Comparison of ENCODE assay signal across 9 cellular contexts in the genomic region with DNA sequence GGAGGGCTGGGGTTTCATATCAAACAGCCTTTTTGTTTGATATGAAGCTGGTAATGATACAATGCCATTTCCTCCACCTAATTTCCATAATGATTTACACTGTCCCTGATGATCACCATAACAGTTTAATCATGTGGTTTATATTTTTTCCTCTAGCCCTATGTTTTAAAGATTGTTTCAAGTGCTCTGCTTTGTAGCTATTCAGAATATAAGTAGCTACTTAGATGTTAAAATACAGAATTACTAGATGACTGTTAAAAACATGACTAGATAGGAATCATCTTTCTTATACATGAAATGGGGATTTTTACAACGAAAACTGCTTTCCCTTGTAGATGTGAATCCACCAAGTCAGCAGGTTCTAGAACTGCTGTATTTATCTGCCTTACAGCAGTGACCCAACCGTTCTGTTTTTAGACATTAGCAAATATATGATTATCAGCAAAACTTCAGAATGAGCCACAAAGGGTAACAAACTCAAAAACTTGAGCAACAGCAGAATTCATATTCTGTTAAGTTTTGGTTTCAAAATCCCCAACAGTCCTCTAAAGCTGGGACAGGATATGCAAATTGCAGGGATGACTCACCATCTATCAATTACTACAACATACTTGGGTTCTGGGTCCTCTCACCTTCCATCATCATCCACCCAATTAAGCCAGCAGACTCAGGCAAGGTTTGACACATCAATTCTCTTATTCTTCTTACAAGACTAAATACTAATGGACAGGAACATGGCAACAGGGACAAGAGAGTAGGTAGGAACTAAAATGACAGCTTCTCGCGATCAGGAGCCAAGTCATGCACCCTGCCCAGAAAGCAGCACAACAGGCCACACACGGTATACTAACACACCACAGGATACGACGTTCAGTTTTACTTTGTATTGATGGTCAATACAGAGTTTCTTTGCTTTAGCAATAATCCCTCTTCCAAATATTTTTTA.
DNase-seq lines count a peak whose midpoint lies in the region; ATAC-seq and TF ChIP-seq lines count a peak whose summit lies in the region.
"Had no signal": no experiment of that assay in that cellular context is flagged by ENCODE, and none has a peak within 500 bp of the region (broad histone marks: within the 10 kb centered on the region; RNA-seq: fewer than 3 reads in every experiment).

No MANE protein-coding gene starts in this region.

- no peak for TF ChIP-seq CTCF in NB4 (IDR thresholded peaks at IDR 0.05; ENCODE audit: low read depth, low read length)
- no peak for TF ChIP-seq CTCF in mammary epithelial cell (conservative IDR thresholded peaks at IDR 0.05 in 1 of 2, IDR thresholded peaks at IDR 0.05 in 1 of 2; ENCODE audit: extremely low read depth in 1 of 2, insufficient read depth in 1 of 2, low read depth in 1 of 2, low read length in 2 of 2)
- no peak for TF ChIP-seq CTCF in lung (IDR thresholded peaks at IDR 0.05; ENCODE audit: control extremely low read depth, extremely low read depth)

- intact Hi-C loops in mammary epithelial cell (cut with micrococcal nuclease): no loop called here

- H3K27me3 ChIP-seq in mammary epithelial cell (ENCODE audit: insufficient read depth, low read length): no peaks in the 10 kb centered on the region
- no peaks in the 10 kb centered on the region for H3K27me3 ChIP-seq in lung (ENCODE audit: control insufficient read depth, insufficient read depth)

- peak; percentile 67 for DNase-seq in activated CD8-positive, alpha-beta memory T cell treated with anti-CD3 and anti-CD28 coated beads for 24 hours
- DNase-seq in activated CD8-positive, alpha-beta memory T cell treated with anti-CD3 and anti-CD28 coated beads, Interleukin-2, amount 50 U/mL, for 48 hours: no peak
- DNase-seq in NB4 (ENCODE audit: low read depth) (peak; percentile 79), mammary epithelial cell (peak; percentile 38), lung (ENCODE audit: low spot score) (no peak), NCI-H1930 (lab: John Stamatoyannopoulos, UW) (no peak), GF-D8 (lab: John Stamatoyannopoulos, UW) (no peak)

- H3K9me3 ChIP-seq in mammary epithelial cell (replicated peaks; ENCODE audit: insufficient read depth, low read length): no peaks in the 10 kb centered on the region
- no peaks in the 10 kb centered on the region for H3K9me3 ChIP-seq in lung (ENCODE audit: control insufficient read depth in 2 of 2, insufficient read depth in 1 of 2, low read length in 1 of 2)

- dilution Hi-C loops in mammary epithelial cell (cut with HindIII; ENCODE audit: low sequenced_read_pairs): no loop called here

- 88% methylated on average over 7 of the region's 7 CpGs for WGBS in mammary epithelial cell (ENCODE audit: low coverage, missing lambda C conversion rate)
- WGBS in lung, 2 donors: 58 to 67% methylated on average over 7 of the region's 7 CpGs

- H3K9ac ChIP-seq in mammary epithelial cell (ENCODE audit: insufficient read depth, low read length): no peak overlapping the region

- H3K27ac ChIP-seq in mammary epithelial cell (ENCODE audit: insufficient read depth, low read depth, low read length) (no peak overlapping the region), lung (ENCODE audit: low read depth in 1 of 2, low read length in 1 of 2) (peak overlapping the region in 1 of 2 donors; percentile 73)
- H3K27ac ChIP-seq: C4-2B had no signal

- no peaks in the 10 kb centered on the region for H4K20me1 ChIP-seq in mammary epithelial cell (ENCODE audit: insufficient read depth, low read length)

- no peaks in the 10 kb centered on the region for H3K36me3 ChIP-seq in mammary epithelial cell (ENCODE audit: insufficient read depth, low read length)
- H3K36me3 ChIP-seq in lung (ENCODE audit: control insufficient read depth in 2 of 2, insufficient read depth in 2 of 2, low read length in 2 of 2): no peaks in the 10 kb centered on the region

- BruUV-seq in mammary epithelial cell (replicated peaks; lab: Mats Ljungman, UMichigan): no TSS peak

- peak overlapping the region; percentile 20 for H3K4me2 ChIP-seq in mammary epithelial cell (ENCODE audit: insufficient read depth, low read depth, low read length)

- ATAC-seq in HG02610 (IDR thresholded peaks at IDR 0.05; ENCODE audit: unreplicated experiment): peak; percentile 84
- peak; percentile 68 for ATAC-seq in lung (ENCODE audit: insufficient read depth, low FRiP score)

- TF ChIP-seq POLR2A in NB4 (IDR thresholded peaks at IDR 0.05; ENCODE audit: extremely low read depth, insufficient read length): no peak

- H3K4me1 ChIP-seq in mammary epithelial cell (ENCODE audit: insufficient read depth, low read length) (peaks cover 15% of the 10 kb centered on the region), lung (ENCODE audit: control insufficient read depth in 2 of 2, insufficient read depth in 2 of 2, low read length in 2 of 2) (peaks cover 0 to 6% of the 10 kb centered on the region in 2 donors)

- H2AFZ ChIP-seq in mammary epithelial cell (ENCODE audit: low read depth, low read length): no peak overlapping the region

- CTCF ChIA-PET in mammary epithelial cell (lab: Charles Lee; ENCODE audit: low non-redundant PET): no interaction called here

- H3K79me2 ChIP-seq in mammary epithelial cell (ENCODE audit: insufficient read depth, low read length): peaks cover 45% of the 10 kb centered on the region

- H3K4me3 ChIP-seq in NB4 (ENCODE audit: low read depth, low read length) (peak overlapping the region; percentile 47), mammary epithelial cell (replicated peaks in 1 of 3; ENCODE audit: insufficient read depth in 1 of 3, low read depth in 2 of 3, low read length in 3 of 3) (no peak overlapping the region), lung (no peak overlapping the region)

- in situ Hi-C loops in mammary epithelial cell (cut with MboI; ENCODE audit: low sequenced_read_pairs in 2 of 2): no loop called here

Comparison
In these comparisons a context has a peak if more than half of its experiments do, and no peak if none do; other contexts are left out.
1. DNase-seq: peak in activated CD8-positive, alpha-beta memory T cell treated with anti-CD3 and anti-CD28 coated beads for 24 hours (single experiment), NB4 (single experiment) and mammary epithelial cell (single experiment); none in activated CD8-positive, alpha-beta memory T cell treated with anti-CD3 and anti-CD28 coated beads, Interleukin-2, amount 50 U/mL, for 48 hours (single experiment), lung (single experiment), NCI-H1930 (0 of 2) and GF-D8 (single experiment).